In the genomic region with DNA sequence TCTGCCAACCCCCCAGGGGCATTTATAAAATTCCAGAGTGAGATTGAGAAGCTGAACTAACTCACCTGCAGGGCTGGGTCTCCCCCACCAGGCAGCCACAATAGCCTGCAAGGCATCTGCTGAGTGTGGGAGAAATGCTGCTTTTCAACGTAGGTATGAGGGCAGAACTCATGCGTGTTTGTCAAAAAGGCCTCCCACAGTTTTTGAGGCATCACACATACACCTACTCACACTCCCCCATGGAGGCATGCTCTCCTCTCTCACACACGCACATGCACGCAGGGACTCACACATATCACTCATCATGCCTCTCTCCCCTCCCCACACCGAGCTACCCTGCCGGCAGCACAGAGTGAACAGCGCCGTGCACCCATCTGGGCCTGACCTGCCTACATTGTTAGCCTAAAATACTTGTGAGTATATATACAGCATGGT, we compare ENCODE assay signal across 8 cellular contexts.
DNase-seq lines count a peak whose midpoint lies in the region; ATAC-seq and TF ChIP-seq lines count a peak whose summit lies in the region.

No MANE protein-coding gene starts in this region.

- POLR2A ChIA-PET in GM10248 (lab: Yijun Ruan, JAX), result no interaction called here

- TF ChIP-seq CTCF in GM10248 (IDR thresholded peaks at IDR 0.05; ENCODE audit: control extremely low read depth, extremely low read depth, low read depth, missing control alignments), result peak; percentile 34

- CTCF ChIA-PET in GM10248 (lab: Yijun Ruan, JAX), result interaction anchor here (0.8 to 2.7 kb wide), 3 partner anchors 12 to 20 kb away, joined by 3 to 10 read pairs (median 4); no protein-coding TSS in a partner anchor

- peak; percentile 50 for DNase-seq in GM10248 (ENCODE audit: extremely low spot score)
- DNase-seq in NCI-H345 treated with DMSO at 0.1 percent for 48 hours (lab: John Stamatoyannopoulos, UW; ENCODE audit: unreplicated experiment), result peak; percentile 9
- peak; percentile 61 for DNase-seq in activated naive CD8-positive, alpha-beta T cell treated with anti-CD3 and anti-CD28 coated beads for 36 hours
- DNase-seq in stimulated activated CD8-positive, alpha-beta memory T cell treated with anti-CD3 and anti-CD28 coated beads, Interleukin-12 subunit alpha, Interleukin-12 subunit beta, amount 100 ng/mL, for 1 hour (ENCODE audit: low read depth), result peak; percentile 17
- DNase-seq in SHP77 treated with DMSO at 0.1 percent for 48 hours (lab: John Stamatoyannopoulos, UW), result no peak
- no peak for DNase-seq in DMS114 treated with DMSO at 0.1 percent for 48 hours (lab: John Stamatoyannopoulos, UW; ENCODE audit: unreplicated experiment)
- DNase-seq in NCI-H1417 treated with DMSO at 0.1 percent for 48 hours (lab: John Stamatoyannopoulos, UW), result no peak

- H3K9me3 Mint-ChIP-seq in activated naive CD8-positive, alpha-beta T cell treated with anti-CD3 and anti-CD28 coated beads for 36 hours, result peaks cover 3% of the 10 kb centered on the region

- H3K27me3 Mint-ChIP-seq in activated naive CD8-positive, alpha-beta T cell treated with anti-CD3 and anti-CD28 coated beads for 36 hours, result no peaks in the 10 kb centered on the region

- ATAC-seq in GM21723 (IDR thresholded peaks at IDR 0.05; ENCODE audit: unreplicated experiment), result peak; percentile 53

- H3K27ac Mint-ChIP-seq in activated naive CD8-positive, alpha-beta T cell treated with anti-CD3 and anti-CD28 coated beads for 36 hours, result peak overlapping the region; percentile 96

- peaks cover 34% of the 10 kb centered on the region for H3K36me3 Mint-ChIP-seq in activated naive CD8-positive, alpha-beta T cell treated with anti-CD3 and anti-CD28 coated beads for 36 hours

- peaks cover 60% of the 10 kb centered on the region for H3K4me1 Mint-ChIP-seq in activated naive CD8-positive, alpha-beta T cell treated with anti-CD3 and anti-CD28 coated beads for 36 hours

- peak overlapping the region; percentile 77 for H3K4me3 Mint-ChIP-seq in activated naive CD8-positive, alpha-beta T cell treated with anti-CD3 and anti-CD28 coated beads for 36 hours

Comparison
In these comparisons a context has a peak if more than half of its experiments do, and no peak if none do; other contexts are left out.
1. DNase-seq: peak in GM10248 (single experiment), NCI-H345 treated with DMSO at 0.1 percent for 48 hours (single experiment), activated naive CD8-positive, alpha-beta T cell treated with anti-CD3 and anti-CD28 coated beads for 36 hours (single experiment) and stimulated activated CD8-positive, alpha-beta memory T cell treated with anti-CD3 and anti-CD28 coated beads, Interleukin-12 subunit alpha, Interleukin-12 subunit beta, amount 100 ng/mL, for 1 hour (single experiment); none in SHP77 treated with DMSO at 0.1 percent for 48 hours (single experiment), DMS114 treated with DMSO at 0.1 percent for 48 hours (single experiment) and NCI-H1417 treated with DMSO at 0.1 percent for 48 hours (single experiment).